1 cellular context compared by ENCODE assay signal in genomic region chr17:43609613-43610385, GRCh38.
A peak's percentile ranks its signal among the peaks of the same experiment; 100 is the strongest.
TF ChIP-seq lines count a peak whose summit lies in the region.

No MANE protein-coding gene starts in this region.

TF ChIP-seq in HepG2, 621 proteins besides CTCF, POLR2A, EP300 and RAD21:
- TF ChIP-seq ELF1 (CRISPR knock-in tag; IDR thresholded peaks at IDR 0.05) (peak; percentile 54; the same call in 1 of the 2 replicates), ZBTB26 (CRISPR knock-in tag; IDR thresholded peaks at IDR 0.05; ENCODE audit: borderline replicate concordance) (0 out of 2 replicates have a peak, but pooled peaks have one; percentile 19), CEBPB (IDR thresholded peaks at IDR 0.05; ENCODE audit: borderline replicate concordance, low read depth, low read length) (peak; percentile 56), TRIM24 (CRISPR knock-in tag; IDR thresholded peaks at IDR 0.05) (no peak), CEBPG (CRISPR knock-in tag; IDR thresholded peaks at IDR 0.05) (peak; percentile 53; the same call in 1 of the 2 replicates), ZNF34 (CRISPR knock-in tag; IDR thresholded peaks at IDR 0.05; ENCODE audit: borderline replicate concordance) (no peak)
